ENCODE assay signal across 11 cellular contexts in genomic region chr5:38466444-38467189, GRCh38.
A peak's percentile ranks its signal among the peaks of the same experiment; 100 is the strongest.
DNase-seq lines count a peak whose midpoint lies in the region; ATAC-seq and TF ChIP-seq lines count a peak whose summit lies in the region.
"Had no signal": no experiment of that assay in that cellular context is flagged by ENCODE, and none has a peak within 500 bp of the region (broad histone marks: within the 10 kb centered on the region; RNA-seq: fewer than 3 reads in every experiment).

No MANE protein-coding gene starts in this region.

- H3K9me3 ChIP-seq in body of pancreas (no peaks in the 10 kb centered on the region), left ventricle myocardium inferior (replicated peaks) (no peaks in the 10 kb centered on the region), psoas muscle (no peaks in the 10 kb centered on the region)

- H3K4me3 ChIP-seq in body of pancreas (no peak overlapping the region), left ventricle myocardium inferior (no peak overlapping the region), psoas muscle (peak overlapping the region; percentile 65)

- H3K27ac ChIP-seq in body of pancreas (peak overlapping the region in 2 of 4 donors; percentile 38 to 58), left ventricle myocardium inferior (replicated peaks) (peak overlapping the region; percentile 79), psoas muscle (peak overlapping the region; percentile 98)
- H3K27ac ChIP-seq: C4-2B had no signal

- ATAC-seq in body of pancreas (peak; percentile 37), psoas muscle (peak; percentile 53 to 65 (median 60))
- ATAC-seq: activated CD4-positive, alpha-beta T cell treated with anti-CD3 and anti-CD28 coated beads for 36 hours had no signal

- intact Hi-C loops in body of pancreas (cut with DNase I), result no loop called here
- intact Hi-C loops in left ventricle myocardium inferior (cut with micrococcal nuclease), result no loop called here
- intact Hi-C loops in psoas muscle (cut with DNase I), result loop anchor here in 1 of 2 donors (5.0 kb wide), 1 partner anchor 86 kb away; no protein-coding TSS in a partner anchor

- H3K36me3 ChIP-seq in body of pancreas (replicated peaks in 1 of 2; ENCODE audit: insufficient read depth in 1 of 2, low read depth in 2 of 2), result no peaks in the 10 kb centered on the region
- no peaks in the 10 kb centered on the region for H3K36me3 ChIP-seq in left ventricle myocardium inferior
- H3K36me3 ChIP-seq in psoas muscle (ENCODE audit: insufficient read depth in 1 of 2, low read depth in 1 of 2), result no peaks in the 10 kb centered on the region

- H3K4me1 ChIP-seq in body of pancreas (peaks cover 14% of the 10 kb centered on the region), left ventricle myocardium inferior (peaks cover 82% of the 10 kb centered on the region), psoas muscle (peaks cover 70% of the 10 kb centered on the region)

- TF ChIP-seq CTCF in body of pancreas (IDR thresholded peaks at IDR 0.05) (no peak), left ventricle myocardium inferior (IDR thresholded peaks at IDR 0.05; ENCODE audit: borderline replicate concordance) (no peak), psoas muscle (IDR thresholded peaks at IDR 0.05) (no peak)

- WGBS in body of pancreas, 2 donors, result 81 to 83% methylated on average over 20 to 23 of the region's 23 CpGs
- WGBS in psoas muscle, 3 donors, result 14 to 28% (median 18%) methylated on average over 23 of the region's 23 CpGs

- no peak for TF ChIP-seq POLR2A in body of pancreas (IDR thresholded peaks at IDR 0.05)

- peak in 12 of 14 donors; percentile 38 to 87 (median 64) for DNase-seq in C1 segment of cervical spinal cord (lab: John Stamatoyannopoulos, UW)
- DNase-seq in body of pancreas, result peak; percentile 33 to 49 (median 38)
- peak; percentile 79 for DNase-seq in left ventricle myocardium inferior
- peak; percentile 88 to 96 for DNase-seq in psoas muscle
- DNase-seq in NCI-H1694 treated with DMSO at 0.1 percent for 48 hours (lab: John Stamatoyannopoulos, UW), result no peak
- DNase-seq in NCI-H2227 treated with DMSO at 0.1 percent for 48 hours (lab: John Stamatoyannopoulos, UW), result no peak
- DNase-seq in COLO829 (ENCODE audit: low spot score), result no peak
- no peak for DNase-seq in UCSD-AML1 (lab: John Stamatoyannopoulos, UW; ENCODE audit: unreplicated experiment)
- DNase-seq: activated CD4-positive, alpha-beta T cell treated with anti-CD3 and anti-CD28 coated beads for 36 hours; KG1 had no signal

- H3K27me3 ChIP-seq in body of pancreas (no peaks in the 10 kb centered on the region), left ventricle myocardium inferior (ENCODE audit: low read depth) (no peaks in the 10 kb centered on the region), psoas muscle (ENCODE audit: insufficient read depth in 3 of 3, low read length in 2 of 3) (no peaks in the 10 kb centered on the region)

Comparison
In these comparisons a context has a peak if more than half of its experiments do, and no peak if none do; other contexts are left out.
1. DNase-seq: peak in C1 segment of cervical spinal cord (12 of 14), body of pancreas (4 of 4), left ventricle myocardium inferior (single experiment) and psoas muscle (2 of 2); none in NCI-H1694 treated with DMSO at 0.1 percent for 48 hours (single experiment), NCI-H2227 treated with DMSO at 0.1 percent for 48 hours (single experiment), COLO829 (single experiment) and UCSD-AML1 (single experiment).